16 cellular contexts compared by ENCODE assay signal in genomic region chr17:81066072-81066471, GRCh38. TPM values are rescaled to one million over a fixed set of nuclear protein-coding genes. Genes with fewer than 3 reads are reported as not detected.
A peak's percentile ranks its signal among the peaks of the same experiment; 100 is the strongest.
DNase-seq lines count a peak whose midpoint lies in the region; ATAC-seq and TF ChIP-seq lines count a peak whose summit lies in the region.
"Had no signal": no experiment of that assay in that cellular context is flagged by ENCODE, and none has a peak within 500 bp of the region (broad histone marks: within the 10 kb centered on the region; RNA-seq: fewer than 3 reads in every experiment).

No MANE protein-coding gene starts in this region.

- peak overlapping the region in 40 of 59 donors; percentile 5 to 96 (median 76) for H3K27ac ChIP-seq in dorsolateral prefrontal cortex

- CTCF ChIA-PET in WTC11 (lab: Charles Lee), result interaction anchor here (2.5 to 2.8 kb wide), 2 partner anchors 36 to 43 kb away, joined by 11 to 13 read pairs; no protein-coding TSS in a partner anchor

- DNase-seq in CD1c-positive myeloid dendritic cell (ENCODE audit: extremely low spot score), result peak; percentile 13
- peak; percentile 95 for DNase-seq in NCI-H345 treated with DMSO at 0.1 percent for 48 hours (lab: John Stamatoyannopoulos, UW; ENCODE audit: unreplicated experiment)
- DNase-seq in dorsolateral prefrontal cortex, result no peak
- DNase-seq in mucosa of descending colon, result peak in 2 of 3 donors; percentile 36 to 48
- no peak for DNase-seq in sciatic nerve (ENCODE audit: low spot score)
- DNase-seq in stimulated activated naive CD4-positive, alpha-beta T cell (lab: John Stamatoyannopoulos, UW), result no peak
- no peak for DNase-seq in WTC11 (ENCODE audit: low spot score)
- DNase-seq: amniotic stem cell, Caco-2, cortex of kidney, hypothalamus, left ventricle myocardium superior had no signal

- POLR2A ChIA-PET in WTC11 (lab: Charles Lee), result no interaction called here

- no peaks in the 10 kb centered on the region for H3K36me3 Mint-ChIP-seq in WTC11

- no peaks in the 10 kb centered on the region for H3K27me3 ChIP-seq in dorsolateral prefrontal cortex

- no peaks in the 10 kb centered on the region for H3K27me3 Mint-ChIP-seq in WTC11 (ENCODE audit: low read depth)

- TF ChIP-seq CTCF in dorsolateral prefrontal cortex (IDR thresholded peaks at IDR 0.05 in 54 of 56, conservative IDR thresholded peaks at IDR 0.05 in 2 of 56; ENCODE audit: low read depth in 1 of 56, partially characterized antibody in 56 of 56) (no peak), mucosa of descending colon (IDR thresholded peaks at IDR 0.05) (no peak), WTC11 (IDR thresholded peaks at IDR 0.05) (no peak)

- no peaks in the 10 kb centered on the region for H3K9me3 Mint-ChIP-seq in WTC11
- H3K9me3 Mint-ChIP-seq: activated T-helper 2 cell treated with anti-CD3 and anti-CD28 coated beads, Interferon-gamma antibody, Interleukin-2, Interleukin-4, amounts not matched to agents 10 μg/mL and 5 μg/mL and 100 μg/mL, durations not matched to agents 14 hours and 24 hours and 36 hours; nephron had no signal

- peaks cover 13% of the 10 kb centered on the region for H3K4me1 ChIP-seq in mucosa of descending colon (ENCODE audit: low read depth)
- H3K4me1 ChIP-seq: Caco-2 had no signal

- H3K27ac Mint-ChIP-seq in WTC11, result no peak overlapping the region
- H3K27ac Mint-ChIP-seq: activated T-helper 2 cell treated with anti-CD3 and anti-CD28 coated beads, Interferon-gamma antibody, Interleukin-2, Interleukin-4, amounts not matched to agents 10 μg/mL and 5 μg/mL and 100 μg/mL, durations not matched to agents 14 hours and 24 hours and 36 hours had no signal

- H3K4me1 Mint-ChIP-seq in WTC11, result peaks cover 5% of the 10 kb centered on the region

- H3K4me3 Mint-ChIP-seq in WTC11, result no peak overlapping the region
- H3K4me3 Mint-ChIP-seq: nephron had no signal

- ATAC-seq in mucosa of descending colon, result peak; percentile 79
- no peak for ATAC-seq in sciatic nerve
- ATAC-seq in WTC11, result no peak
- no peak for ATAC-seq in HG02588 (IDR thresholded peaks at IDR 0.05; ENCODE audit: unreplicated experiment)
- ATAC-seq: left ventricle myocardium superior, SK-N-SH treated with all-trans-retinoic acid at 6 μM for 48 hours had no signal

- no peaks in the 10 kb centered on the region for H3K36me3 ChIP-seq in mucosa of descending colon (ENCODE audit: low read depth)

- intact Hi-C loops in dorsolateral prefrontal cortex (cut with DNase I) (no loop called here), mucosa of descending colon (cut with DNase I, micrococcal nuclease) (no loop called here), sciatic nerve (cut with DNase I) (no loop called here)

- no peak overlapping the region for H3K4me3 ChIP-seq in dorsolateral prefrontal cortex
- no peak overlapping the region for H3K4me3 ChIP-seq in mucosa of descending colon

- no peaks in the 10 kb centered on the region for H3K9me3 ChIP-seq in mucosa of descending colon
- H3K9me3 ChIP-seq: Caco-2 had no signal

TF ChIP-seq in WTC11, 78 proteins besides CTCF, POLR2A, EP300 and RAD21:
- TF ChIP-seq GTF2I (CRISPR knock-in tag; conservative IDR thresholded peaks at IDR 0.05), result no peak
- TF ChIP-seq ZNF219 (CRISPR knock-in tag; IDR thresholded peaks at IDR 0.05; ENCODE audit: borderline replicate concordance), result no peak
- TF ChIP-seq ZNF416 (CRISPR knock-in tag; IDR thresholded peaks at IDR 0.05), result no peak
- no peak for TF ChIP-seq GABPB1 (CRISPR knock-in tag; IDR thresholded peaks at IDR 0.05)
- TF ChIP-seq SOX15 (CRISPR knock-in tag; IDR thresholded peaks at IDR 0.05), result no peak
- no peak for TF ChIP-seq ZNF423 (CRISPR knock-in tag; IDR thresholded peaks at IDR 0.05)
- TF ChIP-seq JUN (CRISPR knock-in tag; IDR thresholded peaks at IDR 0.05), result no peak
- TF ChIP-seq CBFB (CRISPR knock-in tag; IDR thresholded peaks at IDR 0.05; ENCODE audit: low read depth), result no peak
- TF ChIP-seq KAT7 (CRISPR knock-in tag; IDR thresholded peaks at IDR 0.05; ENCODE audit: borderline replicate concordance), result no peak
- no peak for TF ChIP-seq CREB1 (CRISPR knock-in tag; IDR thresholded peaks at IDR 0.05)
- no peak for TF ChIP-seq ZNF671 (CRISPR knock-in tag; IDR thresholded peaks at IDR 0.05)
- no peak for TF ChIP-seq NFE2L1 (CRISPR knock-in tag; IDR thresholded peaks at IDR 0.05)
- no peak for TF ChIP-seq ZNF281 (CRISPR knock-in tag; IDR thresholded peaks at IDR 0.05)
- no peak for TF ChIP-seq SMAD3 (CRISPR knock-in tag; IDR thresholded peaks at IDR 0.05; ENCODE audit: borderline replicate concordance)
- TF ChIP-seq OVOL2 (CRISPR knock-in tag; IDR thresholded peaks at IDR 0.05; ENCODE audit: borderline replicate concordance), result no peak
- no peak for TF ChIP-seq HMGA2 (CRISPR knock-in tag; IDR thresholded peaks at IDR 0.05)
- no peak for TF ChIP-seq ERG (CRISPR knock-in tag; IDR thresholded peaks at IDR 0.05)
- no peak for TF ChIP-seq SMAD4 (CRISPR knock-in tag; IDR thresholded peaks at IDR 0.05)
- TF ChIP-seq NR1H2 (CRISPR knock-in tag; IDR thresholded peaks at IDR 0.05), result no peak
- no peak for TF ChIP-seq STAT6 (CRISPR knock-in tag; conservative IDR thresholded peaks at IDR 0.05; ENCODE audit: low read depth)

RNA-seq across cellular contexts. Expression of gene BAIAP2, which starts 31.1 kb away (rescaled TPM):
- total RNA-seq in dorsolateral prefrontal cortex (100 to 1,000 TPM; 104 to 353 (median 235) TPM), mucosa of descending colon (10 to 100 TPM; 11.6 to 76.7 (median 19.4) TPM), sciatic nerve (50.9 TPM), WTC11 (2021) (16.9 to 20.7 TPM (median 18.4 TPM) in 3 replicates)

Comparison
In these comparisons a context has a peak if more than half of its experiments do, and no peak if none do; other contexts are left out.
1. DNase-seq: peak in CD1c-positive myeloid dendritic cell (single experiment), NCI-H345 treated with DMSO at 0.1 percent for 48 hours (single experiment) and mucosa of descending colon (2 of 3); none in dorsolateral prefrontal cortex (0 of 10), sciatic nerve (single experiment), stimulated activated naive CD4-positive, alpha-beta T cell (0 of 6) and WTC11 (single experiment).